In the genomic region with DNA sequence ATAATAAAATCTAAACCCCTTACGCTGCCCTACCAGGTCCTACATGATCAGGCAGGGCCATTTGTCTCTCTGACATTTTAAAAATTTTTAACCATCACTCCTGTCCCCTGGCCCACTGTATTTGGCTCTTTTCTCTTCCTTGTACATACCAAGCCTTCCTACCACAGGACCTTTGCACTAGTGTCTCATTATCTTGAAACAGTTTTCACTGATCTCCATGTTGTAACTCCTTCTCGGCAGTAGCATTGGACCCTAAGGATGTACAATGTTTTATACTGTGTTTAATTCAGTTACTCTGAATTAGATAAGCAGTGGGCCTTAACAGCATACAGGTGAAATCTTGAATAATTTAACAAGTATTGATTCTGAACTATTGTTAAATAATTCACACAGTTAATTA, we compare ENCODE assay signal across 21 cellular contexts.
A peak's percentile ranks its signal among the peaks of the same experiment; 100 is the strongest.
DNase-seq lines count a peak whose midpoint lies in the region; ATAC-seq, FAIRE-seq and TF ChIP-seq lines count a peak whose summit lies in the region.
"Had no signal": no experiment of that assay in that cellular context is flagged by ENCODE, and none has a peak within 500 bp of the region (broad histone marks: within the 10 kb centered on the region; RNA-seq: fewer than 3 reads in every experiment).

No MANE protein-coding gene starts in this region.

- H3K4me3 ChIP-seq in HepG2 (replicated peaks in 1 of 3; ENCODE audit: insufficient read depth in 1 of 3, low read depth in 2 of 3, low read length in 3 of 3) (no peak overlapping the region), right lobe of liver (no peak overlapping the region), K562 (no peak overlapping the region), transverse colon (no peak overlapping the region)
- H3K4me3 ChIP-seq: HAP-1 had no signal

- no peaks in the 10 kb centered on the region for H3K4me1 ChIP-seq in HepG2 (ENCODE audit: insufficient read depth, low read length)
- H3K4me1 ChIP-seq in right lobe of liver, result no peaks in the 10 kb centered on the region
- peaks cover 11% of the 10 kb centered on the region for H3K4me1 ChIP-seq in H9 (ENCODE audit: insufficient read depth, low read length)
- no peaks in the 10 kb centered on the region for H3K4me1 ChIP-seq in K562 (replicated peaks in 1 of 2; ENCODE audit: control insufficient read depth in 2 of 2, insufficient read depth in 2 of 2, low read length in 2 of 2)
- no peaks in the 10 kb centered on the region for H3K4me1 ChIP-seq in transverse colon
- H3K4me1 ChIP-seq: BE2C had no signal

- H3K27me3 Mint-ChIP-seq in H9 (ENCODE audit: low read depth), result no peaks in the 10 kb centered on the region
- H3K27me3 Mint-ChIP-seq: CD4-positive, alpha-beta T cell had no signal

- H3K4me1 Mint-ChIP-seq in H9, result peaks cover 67 to 68% of the 10 kb centered on the region in 2 experiments

- WGBS in HepG2 (ENCODE audit: low lambda C conversion rate), result 96% methylated on average over 2 of the region's 2 CpGs
- 88% methylated on average over 2 of the region's 2 CpGs for WGBS in right lobe of liver (ENCODE audit: insufficient coverage, low coverage, low lambda C conversion rate, missing lambda C conversion rate)
- WGBS in H9 (ENCODE audit: extremely low coverage, insufficient read length, low lambda C conversion rate), result no CpG with 5 or more reads among the region's 2 CpGs
- WGBS in K562 (ENCODE audit: insufficient coverage, low coverage, missing lambda C conversion rate), result 31% methylated on average over 2 of the region's 2 CpGs
- 98% methylated on average over 2 of the region's 2 CpGs; no CpG with 5 or more reads in 1 of the 2 donors for WGBS in transverse colon (ENCODE audit: low coverage in 1 of 2), 2 donors

- TF ChIP-seq POLR2A in HepG2 (IDR thresholded peaks at IDR 0.05; ENCODE audit: insufficient read depth in 1 of 2, low read depth in 2 of 2, low read length in 2 of 2) (no peak), right lobe of liver (IDR thresholded peaks at IDR 0.05) (no peak), K562 (conservative IDR thresholded peaks at IDR 0.05) (no peak), transverse colon (IDR thresholded peaks at IDR 0.05) (no peak)

- peak overlapping the region; percentile 32 to 58 (median 38); a peak in 3 of 7 replicates for H3K27ac Mint-ChIP-seq in H9
- H3K27ac Mint-ChIP-seq: CD4-positive, alpha-beta T cell had no signal

- H3T11ph ChIP-seq in H9 (ENCODE audit: low read length), result no peak overlapping the region

- no peak overlapping the region for H2AK5ac ChIP-seq in H9 (ENCODE audit: insufficient read length, low read length)

- no peak overlapping the region for H2BK20ac ChIP-seq in H9 (ENCODE audit: low read depth, low read length, poor library complexity, severe bottlenecking)

- no peak overlapping the region for H3K4me2 ChIP-seq in HepG2 (ENCODE audit: low read depth, low read length)
- no peak overlapping the region for H3K4me2 ChIP-seq in H9 (ENCODE audit: insufficient read depth, insufficient read length, low read length)
- H3K4me2 ChIP-seq in K562 (ENCODE audit: insufficient read depth, low read length), result no peak overlapping the region

- DNase-seq in HepG2 (ENCODE audit: low spot score) (no peak), right lobe of liver (no peak), H9 (no peak), K562 (ENCODE audit: extremely low read depth in 1 of 4, low spot score in 3 of 4) (no peak), frontal cortex (ENCODE audit: low spot score in 2 of 2) (no peak), transverse colon (no peak), GM13977 (ENCODE audit: low spot score) (no peak)
- DNase-seq: ACHN; BE2C; Caco-2; CD4-positive, alpha-beta T cell; GOT3; IMR-90; KBM-7 had no signal

- POLR2A ChIA-PET in HepG2 (lab: Yijun Ruan, JAX) (no interaction called here), K562 (lab: Yijun Ruan, JAX) (no interaction called here)

- CTCF ChIA-PET in HepG2 (lab: Yijun Ruan, JAX; ENCODE audit: low intra/inter-chr PET ratio, low total read pairs), result no interaction called here
- CTCF ChIA-PET in K562 (lab: Yijun Ruan, JAX; ENCODE audit: low intra/inter-chr PET ratio), result no interaction called here

- H2AFZ ChIP-seq in HepG2 (ENCODE audit: low read length) (no peak overlapping the region), H9 (ENCODE audit: low read length) (no peak overlapping the region), K562 (ENCODE audit: low read depth, low read length) (no peak overlapping the region)

- H3K18ac ChIP-seq in H9 (ENCODE audit: insufficient read length, low read depth, low read length), result no peak overlapping the region

- H3K36me3 ChIP-seq in HepG2 (replicated peaks in 1 of 2; ENCODE audit: control insufficient read depth in 1 of 2, insufficient read depth in 2 of 2, low read length in 2 of 2) (peaks cover 0 to 1% of the 10 kb centered on the region in 2 experiments; a peak in 2 of 5 replicates), right lobe of liver (no peaks in the 10 kb centered on the region), K562 (ENCODE audit: control insufficient read depth, insufficient read depth, low read length) (no peaks in the 10 kb centered on the region), transverse colon (no peaks in the 10 kb centered on the region)
- H3K36me3 ChIP-seq: BE2C, HAP-1 had no signal

- no peak for TF ChIP-seq RAD21 in HepG2 (CRISPR knock-in tag; IDR thresholded peaks at IDR 0.05)
- no peak for TF ChIP-seq RAD21 in K562 (CRISPR knock-in tag; conservative IDR thresholded peaks at IDR 0.05 in 1 of 2, IDR thresholded peaks at IDR 0.05 in 1 of 2)

- H2BK5ac ChIP-seq in H9 (ENCODE audit: insufficient read length, low read length), result no peak overlapping the region

- H3K9me3 Mint-ChIP-seq in H9, result no peaks in the 10 kb centered on the region
- H3K9me3 Mint-ChIP-seq: CD4-positive, alpha-beta T cell had no signal

- no peak overlapping the region for H3K23ac ChIP-seq in H9 (ENCODE audit: insufficient read length, low read depth, low read length)

- H3K23me2 ChIP-seq in H9 (ENCODE audit: insufficient read length, low read depth, low read length, poor library complexity, severe bottlenecking), result no peaks in the 10 kb centered on the region

- no peak overlapping the region for H3K4ac ChIP-seq in H9 (ENCODE audit: low read depth, low read length)

- no peak for FAIRE-seq in HepG2 (lab: Jason Lieb, UNC)
- FAIRE-seq in K562 (lab: Jason Lieb, UNC), result no peak
- FAIRE-seq in frontal cortex (lab: Jason Lieb, UNC), result no peak
- FAIRE-seq: D721Med, G401.6, GM12891, GM18507 had no signal

- no TSS peak for BruUV-seq in HepG2 (replicated peaks; lab: Mats Ljungman, UMichigan)
- no TSS peak for BruUV-seq in K562 (replicated peaks; lab: Mats Ljungman, UMichigan)

- intact Hi-C loops in HepG2 (cut with micrococcal nuclease; ENCODE audit: unreplicated experiment), result no loop called here
- intact Hi-C loops in right lobe of liver (cut with DNase I), result no loop called here
- intact Hi-C loops in K562 (cut with micrococcal nuclease), result no loop called here
- intact Hi-C loops in transverse colon (cut with DNase I; ENCODE audit: low total_unique reads), result no loop called here

- H3K79me2 ChIP-seq in HepG2 (ENCODE audit: insufficient read depth, low read length) (no peaks in the 10 kb centered on the region), H9 (ENCODE audit: insufficient read depth, low read length) (no peaks in the 10 kb centered on the region), K562 (ENCODE audit: control insufficient read depth, insufficient read depth, low read length) (no peaks in the 10 kb centered on the region)

- H3K9me3 ChIP-seq in HepG2 (ENCODE audit: low read length), result no peaks in the 10 kb centered on the region
- no peaks in the 10 kb centered on the region for H3K9me3 ChIP-seq in right lobe of liver
- no peaks in the 10 kb centered on the region for H3K9me3 ChIP-seq in H9 (ENCODE audit: control insufficient read depth, low read depth, low read length)
- no peaks in the 10 kb centered on the region for H3K9me3 ChIP-seq in K562 (replicated peaks; ENCODE audit: control insufficient read depth, insufficient read depth, low read depth, low read length)
- no peaks in the 10 kb centered on the region for H3K9me3 ChIP-seq in transverse colon
- H3K9me3 ChIP-seq: BE2C, Caco-2, HAP-1 had no signal

- no peaks in the 10 kb centered on the region for H3K9me1 ChIP-seq in K562 (ENCODE audit: control insufficient read depth, insufficient read depth, low read length)

- H3K36me3 Mint-ChIP-seq in H9 (ENCODE audit: insufficient read depth in 1 of 3, low read depth in 3 of 3), result peaks cover 0 to 2% (median 0%) of the 10 kb centered on the region in 3 experiments; a peak in 1 of 7 replicates

- H4K5ac ChIP-seq in H9 (ENCODE audit: insufficient read length, low read depth, low read length), result no peak overlapping the region

- H3K9ac ChIP-seq in HepG2 (ENCODE audit: insufficient read depth, low read depth, low read length), result no peak overlapping the region
- no peak overlapping the region for H3K9ac ChIP-seq in H9 (ENCODE audit: extremely low read depth, insufficient read length, low read length)
- no peak overlapping the region for H3K9ac ChIP-seq in K562 (ENCODE audit: insufficient read depth in 1 of 2, low read depth in 2 of 2, low read length in 2 of 2)

- H4K91ac ChIP-seq in H9 (ENCODE audit: insufficient read length, low read depth, low read length), result no peak overlapping the region

- no peak overlapping the region for H2BK12ac ChIP-seq in H9 (ENCODE audit: insufficient read length, low read depth, low read length)

- TF ChIP-seq EP300 in HepG2 (IDR thresholded peaks at IDR 0.05; ENCODE audit: low read depth in 2 of 2, low read length in 2 of 2) (no peak), HepG2 (CRISPR knock-in tag; IDR thresholded peaks at IDR 0.05; ENCODE audit: borderline replicate concordance) (no peak), K562 (IDR thresholded peaks at IDR 0.05; ENCODE audit: low read length) (no peak), transverse colon (IDR thresholded peaks at IDR 0.05; ENCODE audit: low read depth) (no peak)

- no peak overlapping the region for H3K27ac ChIP-seq in HepG2 (ENCODE audit: extremely low read length, insufficient read depth, low read length)
- H3K27ac ChIP-seq in right lobe of liver, result no peak overlapping the region
- no peak overlapping the region for H3K27ac ChIP-seq in H9 (ENCODE audit: insufficient read length, low read depth, low read length)
- no peak overlapping the region for H3K27ac ChIP-seq in K562 (ENCODE audit: extremely low read depth, low read depth, low read length)
- no peak overlapping the region for H3K27ac ChIP-seq in transverse colon
- H3K27ac ChIP-seq: C4-2B, HL-60 had no signal

- H3K79me1 ChIP-seq in H9 (ENCODE audit: insufficient read depth, low read depth, low read length, poor library complexity, severe bottlenecking), result no peaks in the 10 kb centered on the region

- no peak overlapping the region for H3K4me3 Mint-ChIP-seq in H9
- H3K4me3 Mint-ChIP-seq: CD4-positive, alpha-beta T cell had no signal

- H4K20me1 ChIP-seq in HepG2 (ENCODE audit: insufficient read depth, low read length) (no peaks in the 10 kb centered on the region), H9 (ENCODE audit: control insufficient read depth, insufficient read depth, insufficient read length) (no peaks in the 10 kb centered on the region), K562 (replicated peaks; ENCODE audit: control insufficient read depth, insufficient read depth, low read length) (no peaks in the 10 kb centered on the region)

- TF ChIP-seq CTCF in HepG2 (CRISPR knock-in tag; IDR thresholded peaks at IDR 0.05) (no peak), right lobe of liver (IDR thresholded peaks at IDR 0.05) (no peak), H9 (conservative IDR thresholded peaks at IDR 0.05) (no peak), K562 (IDR thresholded peaks at IDR 0.05 in 2 of 3, conservative IDR thresholded peaks at IDR 0.05 in 1 of 3; ENCODE audit: insufficient read depth in 2 of 3, low read depth in 1 of 3, low read length in 3 of 3) (no peak), transverse colon (IDR thresholded peaks at IDR 0.05) (no peak), GM13977 (IDR thresholded peaks at IDR 0.05; ENCODE audit: extremely low read depth, insufficient read depth, missing control alignments) (no peak)

- no peak overlapping the region for H2BK15ac ChIP-seq in H9 (ENCODE audit: low read depth, low read length)

- ATAC-seq in HepG2 (no peak), right lobe of liver (no peak), K562 (no peak)

- in situ Hi-C loops in HepG2 (cut with HindIII; ENCODE audit: extremely low pct_ligation_motif_present, low pct_unique_long_range_greater_than_20kb), result no loop called here
- in situ Hi-C loops in K562 (cut with MboI), result no loop called here
- in situ Hi-C loops in transverse colon (cut with MboI; ENCODE audit: low pct_ligation_motif_present in 1 of 4, low pct_unique_long_range_greater_than_20kb in 1 of 4, low sequenced_read_pairs in 3 of 4), result no loop called here
- in situ Hi-C loops in GM13977 (cut with MboI; ENCODE audit: low pct_unique_long_range_greater_than_20kb, low sequenced_read_pairs, unreplicated experiment), result no loop called here

- H3K27me3 ChIP-seq in HepG2 (ENCODE audit: control insufficient read depth in 1 of 2, insufficient read depth in 2 of 2, low read length in 2 of 2), result no peaks in the 10 kb centered on the region
- H3K27me3 ChIP-seq in right lobe of liver, result no peaks in the 10 kb centered on the region
- no peaks in the 10 kb centered on the region for H3K27me3 ChIP-seq in H9 (ENCODE audit: insufficient read depth, low read length)
- H3K27me3 ChIP-seq in K562 (ENCODE audit: control insufficient read depth in 2 of 2, insufficient read depth in 2 of 2, low read length in 2 of 2), result no peaks in the 10 kb centered on the region
- H3K27me3 ChIP-seq in transverse colon, result no peaks in the 10 kb centered on the region
- H3K27me3 ChIP-seq: BE2C had no signal

- no peak overlapping the region for H2BK120ac ChIP-seq in H9 (ENCODE audit: low read depth, low read length, poor library complexity, severe bottlenecking)

- no peak overlapping the region for H4K8ac ChIP-seq in H9 (replicated peaks; ENCODE audit: insufficient read length, low read depth, low read length)

- no peak overlapping the region for H3K14ac ChIP-seq in H9 (ENCODE audit: insufficient read depth, low read length)

- H3K56ac ChIP-seq in H9 (ENCODE audit: insufficient read length, low read depth, low read length), result no peak overlapping the region
